In genomic region chr11:57316017-57316416, GRCh38 we compare ENCODE assay signal across 17 cellular contexts. TPM values are rescaled to one million over a fixed set of nuclear protein-coding genes. Genes with fewer than 3 reads are reported as not detected.
DNase-seq lines count a peak whose midpoint lies in the region; FAIRE-seq and TF ChIP-seq lines count a peak whose summit lies in the region.
"Had no signal": no experiment of that assay in that cellular context is flagged by ENCODE, and none has a peak within 500 bp of the region (broad histone marks: within the 10 kb centered on the region; RNA-seq: fewer than 3 reads in every experiment).

No MANE protein-coding gene starts in this region.

- H3K4me1 Mint-ChIP-seq in astrocyte (ENCODE audit: low read depth, unreplicated experiment) = peaks cover 25% of the 10 kb centered on the region

- H3K36me3 Mint-ChIP-seq in astrocyte (ENCODE audit: low read depth, unreplicated experiment) = peaks cover 22% of the 10 kb centered on the region

- intact Hi-C loops in thyroid gland (cut with DNase I) = no loop called here

- peak overlapping the region; percentile 53 for H4K91ac ChIP-seq in mesenchymal stem cell (ENCODE audit: low read length)

- H3K4me2 ChIP-seq in astrocyte (ENCODE audit: low read length) = peak overlapping the region; percentile 54
- no peak overlapping the region for H3K4me2 ChIP-seq in mesenchymal stem cell (ENCODE audit: low read length, poor library complexity, severe bottlenecking)

- H3K9me3 ChIP-seq in KOPT-K1 (ENCODE audit: insufficient read depth, low read length, poor library complexity, severe bottlenecking) (no peaks in the 10 kb centered on the region), astrocyte (ENCODE audit: insufficient read depth, low read depth, low read length) (no peaks in the 10 kb centered on the region), mesenchymal stem cell (ENCODE audit: control insufficient read depth, low read length) (no peaks in the 10 kb centered on the region), thyroid gland (no peaks in the 10 kb centered on the region)
- H3K9me3 ChIP-seq: ovary had no signal

- H3K27ac ChIP-seq in KOPT-K1 (ENCODE audit: low read depth, low read length, poor library complexity, severe bottlenecking) = peak overlapping the region; percentile 47
- no peak overlapping the region for H3K27ac ChIP-seq in astrocyte (ENCODE audit: low read depth, low read length)
- H3K27ac ChIP-seq in mesenchymal stem cell (ENCODE audit: low read length, poor library complexity, severe bottlenecking) = peak overlapping the region; percentile 9
- peak overlapping the region; percentile 45 to 78 (median 51) for H3K27ac ChIP-seq in thyroid gland

- H3K27me3 Mint-ChIP-seq in astrocyte (ENCODE audit: low read depth, unreplicated experiment) = no peaks in the 10 kb centered on the region
- H3K27me3 Mint-ChIP-seq: CD4-positive, CD25-positive, alpha-beta regulatory T cell had no signal

- H3K27ac Mint-ChIP-seq in astrocyte (ENCODE audit: unreplicated experiment) = no peak overlapping the region
- H3K27ac Mint-ChIP-seq: activated naive CD4-positive, alpha-beta T cell treated with anti-CD3 and anti-CD28 coated beads, Interleukin-2, amount 50 U/mL, for 72 hours; CD4-positive, CD25-positive, alpha-beta regulatory T cell had no signal

- 66% methylated on average over 3 of the region's 3 CpGs for WGBS in mesenchymal stem cell
- WGBS in thyroid gland, 2 donors = 36 to 39% methylated on average over 3 of the region's 3 CpGs

- H3K9ac ChIP-seq in astrocyte (ENCODE audit: low read length) = peak overlapping the region; percentile 36
- peak overlapping the region; percentile 46 for H3K9ac ChIP-seq in mesenchymal stem cell (ENCODE audit: low read length)

- H4K20me1 ChIP-seq in astrocyte (ENCODE audit: insufficient read depth, low read length) = peaks cover 73% of the 10 kb centered on the region

- H3K14ac ChIP-seq in mesenchymal stem cell (ENCODE audit: low read length in 2 of 2) = no peak overlapping the region

- H3K4me1 ChIP-seq in astrocyte (ENCODE audit: insufficient read depth, low read length) (peaks cover 31% of the 10 kb centered on the region), mesenchymal stem cell (ENCODE audit: control insufficient read depth, insufficient read depth, low read depth, low read length) (peaks cover 42% of the 10 kb centered on the region), thyroid gland (peaks cover 43 to 70% of the 10 kb centered on the region in 2 donors)

- FAIRE-seq in astrocyte (lab: Jason Lieb, UNC) = no peak
- FAIRE-seq: G401.6 had no signal

- TF ChIP-seq POLR2A in thyroid gland (IDR thresholded peaks at IDR 0.05) = no peak

- H3K9me3 Mint-ChIP-seq in astrocyte (ENCODE audit: unreplicated experiment) = no peaks in the 10 kb centered on the region
- H3K9me3 Mint-ChIP-seq: activated naive CD4-positive, alpha-beta T cell treated with anti-CD3 and anti-CD28 coated beads, Interleukin-2, amount 50 U/mL, for 72 hours; CD4-positive, CD25-positive, alpha-beta regulatory T cell had no signal

- H3K79me1 ChIP-seq in mesenchymal stem cell (replicated peaks; ENCODE audit: low read length, poor library complexity, severe bottlenecking) = peaks cover 55% of the 10 kb centered on the region

- H3K79me2 ChIP-seq in astrocyte (ENCODE audit: insufficient read depth, low read length) = peaks cover 64% of the 10 kb centered on the region

- peak overlapping the region in 1 of 2 experiments; percentile 1 for H3K4ac ChIP-seq in mesenchymal stem cell (ENCODE audit: low read depth in 1 of 2, low read length in 2 of 2)

- no peak overlapping the region for H2AK5ac ChIP-seq in mesenchymal stem cell (ENCODE audit: low read length, severe bottlenecking)

- no peak overlapping the region for H3K4me3 Mint-ChIP-seq in astrocyte (ENCODE audit: unreplicated experiment)
- H3K4me3 Mint-ChIP-seq: CD4-positive, CD25-positive, alpha-beta regulatory T cell had no signal

- TF ChIP-seq CTCF in astrocyte (IDR thresholded peaks at IDR 0.05; ENCODE audit: insufficient read depth, low read depth, low read length) = no peak
- TF ChIP-seq CTCF in thyroid gland (IDR thresholded peaks at IDR 0.05) = no peak

- no peak overlapping the region for H4K8ac ChIP-seq in mesenchymal stem cell (ENCODE audit: low read length)

- DNase-seq in astrocyte (ENCODE audit: low read depth) (no peak), mesenchymal stem cell (no peak), thyroid gland (peak; percentile 58 to 70), NOMO-1 treated with DMSO at 0.1 percent for 48 hours (lab: John Stamatoyannopoulos, UW; ENCODE audit: unreplicated experiment) (no peak), NCI-H2196 (lab: John Stamatoyannopoulos, UW; ENCODE audit: unreplicated experiment) (no peak), NK-92 (lab: John Stamatoyannopoulos, UW; ENCODE audit: unreplicated experiment) (no peak)
- DNase-seq: activated CD4-positive, CD25-positive, alpha-beta regulatory T cell; NCI-H446 treated with DMSO at 0.1 percent for 48 hours; OCI-M1; stimulated activated CD4-positive, alpha-beta T cell treated with anti-CD3 and anti-CD28 coated beads, Interleukin-1b, Interleukin-23, amount 100 ng/mL, for 48 hours had no signal

- no peak overlapping the region for H2AFZ ChIP-seq in astrocyte (ENCODE audit: low read depth, low read length)
- no peak overlapping the region for H2AFZ ChIP-seq in mesenchymal stem cell (ENCODE audit: low read depth, low read length)

- H3K27me3 ChIP-seq in astrocyte (ENCODE audit: insufficient read depth, low read length) (no peaks in the 10 kb centered on the region), mesenchymal stem cell (ENCODE audit: control insufficient read depth in 1 of 2, insufficient read depth in 1 of 2, low read length in 2 of 2) (no peaks in the 10 kb centered on the region), thyroid gland (no peaks in the 10 kb centered on the region)
- H3K27me3 ChIP-seq: ovary had no signal

- no peak overlapping the region for H3K23ac ChIP-seq in mesenchymal stem cell (ENCODE audit: low read length in 2 of 2)

- H3K4me3 ChIP-seq in astrocyte (ENCODE audit: insufficient read depth, low read depth, low read length) (no peak overlapping the region), mesenchymal stem cell (ENCODE audit: insufficient read depth in 1 of 2, low read depth in 1 of 2, low read length in 2 of 2) (no peak overlapping the region), thyroid gland (replicated peaks in 1 of 3) (no peak overlapping the region)
- H3K4me3 ChIP-seq: ovary had no signal

- H2BK15ac ChIP-seq in mesenchymal stem cell (ENCODE audit: low read depth, poor library complexity, severe bottlenecking) = no peak overlapping the region

- peaks cover 19% of the 10 kb centered on the region; the same call in 1 of the 2 replicates for H3K36me3 ChIP-seq in KOPT-K1 (ENCODE audit: insufficient read depth, low read length)
- H3K36me3 ChIP-seq in astrocyte (ENCODE audit: insufficient read depth, low read length) = peaks cover 21% of the 10 kb centered on the region
- peaks cover 76 to 88% of the 10 kb centered on the region in 2 experiments for H3K36me3 ChIP-seq in mesenchymal stem cell (ENCODE audit: control insufficient read depth in 1 of 2, insufficient read depth in 2 of 2, low read depth in 1 of 2, low read length in 2 of 2)
- H3K36me3 ChIP-seq in thyroid gland = peaks cover 47 to 54% of the 10 kb centered on the region in 2 donors
- H3K36me3 ChIP-seq: ovary had no signal

- no peak overlapping the region for H2BK5ac ChIP-seq in mesenchymal stem cell (ENCODE audit: low read depth, low read length, poor library complexity, severe bottlenecking)

- H2BK12ac ChIP-seq in mesenchymal stem cell (ENCODE audit: low read length in 2 of 2) = peak overlapping the region; percentile 30 to 59

- peak overlapping the region; percentile 38 to 69 for H3K18ac ChIP-seq in mesenchymal stem cell (ENCODE audit: low read depth in 1 of 2, low read length in 2 of 2)

- no peak overlapping the region for H2BK120ac ChIP-seq in mesenchymal stem cell (ENCODE audit: low read depth, low read length)

RNA-seq across cellular contexts. Expression of gene TNKS1BP1, which starts 8.7 kb away (rescaled TPM):
- 149 and 161 TPM in 2 replicates for total RNA-seq in astrocyte
- 141 TPM for polyA plus RNA-seq in mesenchymal stem cell (2013, experiment 1 of 2)
- 142 TPM for polyA plus RNA-seq in mesenchymal stem cell (2013, experiment 2 of 2)
- 100 to 1,000 TPM in 1 of 4 donors, 10 to 100 TPM in 3; 52.3 to 106 (median 85.2) TPM for total RNA-seq in thyroid gland

RNA-seq across cellular contexts. Expression of gene SSRP1, which starts 19.7 kb away (rescaled TPM):
- total RNA-seq in astrocyte = 76.9 and 79.5 TPM in 2 replicates
- 79.2 TPM for polyA plus RNA-seq in mesenchymal stem cell (2013, experiment 1 of 2)
- polyA plus RNA-seq in mesenchymal stem cell (2013, experiment 2 of 2) = 75.1 TPM
- total RNA-seq in thyroid gland = 10 to 100 TPM; 70.0 to 86.5 (median 78.1) TPM

RNA-seq across cellular contexts. Expression of gene P2RX3, which starts 22.1 kb away (rescaled TPM):
- total RNA-seq in astrocyte = not detected in 2 replicates
- polyA plus RNA-seq in mesenchymal stem cell (2013, experiment 1 of 2) = not detected
- not detected for polyA plus RNA-seq in mesenchymal stem cell (2013, experiment 2 of 2)
- not detected for total RNA-seq in thyroid gland
- total RNA-seq: activated naive CD4-positive, alpha-beta T cell treated with anti-CD3 and anti-CD28 coated beads, Interleukin-2, amount 50 U/mL, for 72 hours; CD4-positive, CD25-positive, alpha-beta regulatory T cell; mesenteric fat pad had no signal
- polyA plus RNA-seq: CD4-positive, CD25-positive, alpha-beta regulatory T cell; esophagus had no signal

Comparison
In these comparisons a context has a peak if more than half of its experiments do, and no peak if none do; other contexts are left out.
1. DNase-seq: peak in thyroid gland (2 of 2); none in astrocyte (single experiment), mesenchymal stem cell (single experiment), NOMO-1 treated with DMSO at 0.1 percent for 48 hours (single experiment), NCI-H2196 (single experiment) and NK-92 (single experiment).